27 cellular contexts compared by ENCODE assay signal in the genomic region with DNA sequence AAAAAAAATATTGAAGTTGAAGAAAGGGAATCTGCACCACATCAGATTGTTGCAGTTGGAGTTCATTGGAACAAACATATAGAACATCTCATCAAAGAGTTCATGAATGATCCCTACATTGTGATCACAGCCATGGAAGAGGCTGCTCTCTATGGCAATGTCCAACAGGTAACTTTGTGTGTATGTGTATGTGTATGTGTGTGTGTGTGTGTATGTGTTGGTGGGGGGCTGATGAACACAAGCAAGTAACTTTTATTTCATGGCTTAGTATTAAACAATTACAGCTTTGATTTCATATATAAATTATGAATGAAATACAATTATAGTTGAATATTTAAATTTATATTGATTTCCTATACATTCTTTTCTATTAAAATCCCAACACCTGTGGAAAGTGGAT.
"Had no signal": no experiment of that assay in that cellular context is flagged by ENCODE, and none has a peak within 500 bp of the region (broad histone marks: within the 10 kb centered on the region; RNA-seq: fewer than 3 reads in every experiment).

No MANE protein-coding gene starts in this region.

- H3K9me3 ChIP-seq: colonic mucosa, esophagus muscularis mucosa, esophagus squamous epithelium, gastrocnemius medialis, gastroesophageal sphincter, heart left ventricle, heart right ventricle had no signal

- H3K27me3 ChIP-seq: colonic mucosa, dorsolateral prefrontal cortex, esophagus muscularis mucosa, esophagus squamous epithelium, foreskin keratinocyte, gastrocnemius medialis had no signal

- ATAC-seq: effector memory CD8-positive, alpha-beta T cell; esophagus mucosa; foreskin keratinocyte; gastrocnemius medialis; gastroesophageal sphincter; heart left ventricle; heart right ventricle had no signal

- FAIRE-seq: colon, endometrium, endothelial cell of umbilical vein, frontal cortex had no signal

- H3K36me3 ChIP-seq: colonic mucosa, esophagus muscularis mucosa, esophagus squamous epithelium, gastrocnemius medialis, gastroesophageal sphincter, heart left ventricle, heart right ventricle had no signal

- H3K4me1 ChIP-seq: colonic mucosa, esophagus muscularis mucosa, esophagus squamous epithelium, foreskin keratinocyte, gastrocnemius medialis, gastroesophageal sphincter, heart left ventricle, heart right ventricle had no signal

- H3K4me3 ChIP-seq: colonic mucosa, coronary artery, dorsolateral prefrontal cortex, esophagus muscularis mucosa, esophagus squamous epithelium, gastrocnemius medialis, gastroesophageal sphincter, heart left ventricle, heart right ventricle had no signal

- H3K27ac ChIP-seq: colonic mucosa, coronary artery, dorsolateral prefrontal cortex, epithelial cell of prostate, esophagus muscularis mucosa, esophagus squamous epithelium, foreskin keratinocyte, gastrocnemius medialis, gastroesophageal sphincter, heart left ventricle, heart right ventricle had no signal

- DNase-seq: colonic mucosa; cortex of kidney; dermis blood vessel endothelial cell; dorsolateral prefrontal cortex; effector CD4-positive, alpha-beta T cell; effector CD8-positive, alpha-beta T cell; effector memory CD4-positive, alpha-beta T cell; effector memory CD8-positive, alpha-beta T cell; erythroblast; esophagus squamous epithelium; foreskin fibroblast; foreskin keratinocyte; foreskin melanocyte; gastrocnemius medialis; glutamatergic neuron; head of caudate nucleus; heart left ventricle; heart right ventricle had no signal
